ENCODE assay signal across 9 cellular contexts in genomic region chr17:45341389-45342158, GRCh38. TPM values are rescaled to one million over a fixed set of nuclear protein-coding genes. Genes with fewer than 3 reads are reported as not detected.
DNase-seq lines count a peak whose midpoint lies in the region; ATAC-seq, FAIRE-seq and TF ChIP-seq lines count a peak whose summit lies in the region.
"Had no signal": no experiment of that assay in that cellular context is flagged by ENCODE, and none has a peak within 500 bp of the region (broad histone marks: within the 10 kb centered on the region; RNA-seq: fewer than 3 reads in every experiment).

No MANE protein-coding gene starts in this region.

- H3K27me3 Mint-ChIP-seq in brain = peaks cover 9% of the 10 kb centered on the region

- H3K4me1 Mint-ChIP-seq in brain = peaks cover 31% of the 10 kb centered on the region

- intact Hi-C loops in kidney (cut with DNase I) = no loop called here

- ATAC-seq in activated CD4-positive, CD25-positive, alpha-beta regulatory T cell treated with anti-CD3 and anti-CD28 coated beads, Interleukin-2, amount 50 U/mL, for 24 hours = no peak
- ATAC-seq in GM21526 (IDR thresholded peaks at IDR 0.05; ENCODE audit: low FRiP score, unreplicated experiment) (no peak), GM19035 (IDR thresholded peaks at IDR 0.05; ENCODE audit: unreplicated experiment) (no peak)

- peak overlapping the region in 4 of 5 experiments; percentile 37 to 81 (median 54) for H3K27ac Mint-ChIP-seq in brain

- H3K4me1 ChIP-seq in kidney (ENCODE audit: control insufficient read depth in 1 of 2, insufficient read depth in 1 of 2, low read depth in 1 of 2, low read length in 2 of 2) = peaks cover 0 to 3% of the 10 kb centered on the region in 2 donors

- H3K4me3 Mint-ChIP-seq in brain = peak overlapping the region in 1 of 5 experiments; percentile 21

- peak overlapping the region in 1 of 2 donors; percentile 35 for H3K27ac ChIP-seq in kidney (ENCODE audit: low read depth in 2 of 2, low read length in 2 of 2)
- H3K27ac ChIP-seq: ovary had no signal

- TF ChIP-seq CTCF in brain (conservative IDR thresholded peaks at IDR 0.05) (no peak), kidney (IDR thresholded peaks at IDR 0.05; ENCODE audit: borderline replicate concordance, extremely low read depth, insufficient read depth) (no peak)

- H3K4me3 ChIP-seq in kidney (ENCODE audit: low read length in 2 of 2) = no peak overlapping the region
- H3K4me3 ChIP-seq: ovary had no signal

- H3K36me3 Mint-ChIP-seq in brain = no peaks in the 10 kb centered on the region

- H3K9me3 ChIP-seq in kidney (ENCODE audit: control insufficient read depth in 1 of 2, low read length in 2 of 2) = no peaks in the 10 kb centered on the region
- H3K9me3 ChIP-seq: ovary had no signal

- no peaks in the 10 kb centered on the region for H3K9me3 Mint-ChIP-seq in brain

- H3K9ac ChIP-seq in kidney (ENCODE audit: low read length in 2 of 2) = peak overlapping the region in 1 of 2 donors; percentile 34

- H3K36me3 ChIP-seq in kidney (ENCODE audit: control insufficient read depth in 1 of 2, insufficient read depth in 2 of 2, low read length in 2 of 2) = no peaks in the 10 kb centered on the region
- H3K36me3 ChIP-seq: ovary had no signal

- FAIRE-seq in kidney (lab: Jason Lieb, UNC) = no peak

- DNase-seq in activated CD4-positive, CD25-positive, alpha-beta regulatory T cell treated with anti-CD3 and anti-CD28 coated beads, Interleukin-2, amount 50 U/mL, for 72 hours = peak; percentile 26
- peak; percentile 84 for DNase-seq in kidney
- peak; percentile 62 for DNase-seq in ureter (ENCODE audit: low spot score)
- DNase-seq in cortex of kidney (lab: John Stamatoyannopoulos, UW) = no peak

RNA-seq across cellular contexts. Expression of gene MAP3K14, which starts 24.8 kb away (rescaled TPM):
- polyA plus RNA-seq in brain (ENCODE audit: insufficient read depth, low read depth, low replicate concordance) (6.8 TPM), kidney (ENCODE audit: insufficient read depth, low read depth, low replicate concordance) (7.6 TPM)
- total RNA-seq in kidney (24.5 TPM), ureter (18.7 TPM)
